Comparison of ENCODE assay signal across 6 cellular contexts in the genomic region with DNA sequence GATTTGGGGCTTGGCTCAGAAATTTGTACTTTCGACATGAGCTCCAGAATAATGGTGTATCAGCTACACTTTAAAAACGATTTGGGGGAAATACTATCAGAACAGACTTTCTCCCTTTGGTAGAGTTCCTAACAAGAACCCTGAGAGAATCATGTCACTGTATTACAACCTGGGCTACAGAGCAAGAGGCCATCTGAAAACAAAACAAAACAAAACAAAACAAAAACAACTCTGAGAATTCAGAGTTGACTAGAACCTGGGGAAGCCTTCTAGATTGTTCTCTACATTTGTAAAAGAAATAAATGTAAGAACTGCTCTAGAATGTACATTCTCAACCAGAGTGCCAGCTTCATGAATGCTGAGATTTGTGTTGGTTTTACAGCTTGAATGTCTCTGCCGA.
"Had no signal": no experiment of that assay in that cellular context is flagged by ENCODE, and none has a peak within 500 bp of the region (broad histone marks: within the 10 kb centered on the region; RNA-seq: fewer than 3 reads in every experiment).

No MANE protein-coding gene starts in this region.

- H3K4me2 ChIP-seq: GM23338 had no signal

- H3K4me3 Mint-ChIP-seq: GM23338, H9, IgD-negative memory B cell had no signal

- H3K27me3 Mint-ChIP-seq: IgD-negative memory B cell had no signal

- H3K4me3 ChIP-seq: GM23338 had no signal

- H3K9me3 Mint-ChIP-seq: GM23338, H9, IgD-negative memory B cell had no signal

- DNase-seq: H9, HCEC 1CT had no signal

- H3K4me1 Mint-ChIP-seq: IgD-negative memory B cell had no signal

- H3K36me3 Mint-ChIP-seq: IgD-negative memory B cell had no signal

- H3K27ac ChIP-seq: HL-60 had no signal

- H3K27ac Mint-ChIP-seq: GM23338, IgD-negative memory B cell had no signal

- ATAC-seq: GM23338, HepG2 had no signal

- H2AFZ ChIP-seq: GM23338 had no signal
